In the genomic region with DNA sequence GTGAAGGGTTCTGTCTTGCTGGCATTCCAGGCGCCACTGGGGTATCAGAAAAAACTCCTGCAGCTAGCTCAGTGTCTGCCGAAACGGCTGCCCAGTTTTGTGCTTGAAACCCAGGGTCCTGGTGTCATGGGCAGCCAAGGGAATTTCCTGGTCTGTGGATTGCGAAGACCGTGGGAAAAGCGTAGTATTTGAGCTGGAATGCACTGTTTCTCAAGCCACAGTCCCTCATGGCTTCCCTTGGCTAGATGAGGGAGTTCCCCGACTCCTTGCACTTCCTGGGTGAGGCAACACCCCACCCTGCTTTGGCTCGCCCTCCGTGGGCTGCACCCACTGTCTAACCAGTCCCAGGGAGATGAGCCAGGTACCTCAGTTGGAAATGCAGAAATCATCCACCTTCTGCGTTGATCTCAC, we compare ENCODE assay signal across 1 cellular context.
TF ChIP-seq lines count a peak whose summit lies in the region.

No MANE protein-coding gene starts in this region.

TF ChIP-seq in HepG2, 621 proteins besides CTCF, POLR2A, EP300 and RAD21:
- TF ChIP-seq DNMT1 (CRISPR knock-in tag; IDR thresholded peaks at IDR 0.05): no peak
- no peak for TF ChIP-seq ZNF432 (CRISPR knock-in tag; IDR thresholded peaks at IDR 0.05; ENCODE audit: borderline replicate concordance)
- no peak for TF ChIP-seq MAFK (conservative IDR thresholded peaks at IDR 0.05 in 1 of 2, IDR thresholded peaks at IDR 0.05 in 1 of 2; ENCODE audit: low read length in 2 of 2)
- TF ChIP-seq ZNF274 (CRISPR knock-in tag; IDR thresholded peaks at IDR 0.05): no peak
- no peak for TF ChIP-seq ZNF292 (CRISPR knock-in tag; IDR thresholded peaks at IDR 0.05; ENCODE audit: borderline replicate concordance, low read depth)
- TF ChIP-seq ZNF724P (CRISPR knock-in tag; IDR thresholded peaks at IDR 0.05; ENCODE audit: borderline replicate concordance): no peak
- TF ChIP-seq SRY (CRISPR knock-in tag; IDR thresholded peaks at IDR 0.05): no peak
- TF ChIP-seq, protein P1, sequence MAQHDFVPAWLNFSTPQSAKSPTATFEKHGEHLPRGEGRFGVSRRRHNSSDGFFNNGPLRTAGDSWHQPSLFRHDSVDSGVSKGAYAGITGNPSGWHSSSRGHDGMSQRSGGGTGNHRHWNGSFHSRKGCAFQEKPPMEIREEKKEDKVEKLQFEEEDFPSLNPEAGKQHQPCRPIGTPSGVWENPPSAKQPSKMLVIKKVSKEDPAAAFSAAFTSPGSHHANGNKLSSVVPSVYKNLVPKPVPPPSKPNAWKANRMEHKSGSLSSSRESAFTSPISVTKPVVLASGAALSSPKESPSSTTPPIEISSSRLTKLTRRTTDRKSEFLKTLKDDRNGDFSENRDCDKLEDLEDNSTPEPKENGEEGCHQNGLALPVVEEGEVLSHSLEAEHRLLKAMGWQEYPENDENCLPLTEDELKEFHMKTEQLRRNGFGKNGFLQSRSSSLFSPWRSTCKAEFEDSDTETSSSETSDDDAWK (CRISPR knock-in tag; IDR thresholded peaks at IDR 0.05): no peak
- TF ChIP-seq RXRB (CRISPR knock-in tag; IDR thresholded peaks at IDR 0.05; ENCODE audit: borderline replicate concordance): no peak
- no peak for TF ChIP-seq SAP130 (CRISPR knock-in tag; IDR thresholded peaks at IDR 0.05; ENCODE audit: low read depth)
